34 cellular contexts compared by ENCODE assay signal in genomic region chr3:130878464-130878863, GRCh38.
"Had no signal": no experiment of that assay in that cellular context is flagged by ENCODE, and none has a peak within 500 bp of the region (broad histone marks: within the 10 kb centered on the region; RNA-seq: fewer than 3 reads in every experiment).

No MANE protein-coding gene starts in this region.

- H3K4me1 ChIP-seq: adrenal gland, ascending aorta, body of pancreas, breast epithelium had no signal

- H3K36me3 ChIP-seq: adrenal gland, ascending aorta, brain microvascular endothelial cell, breast epithelium, cardiac muscle cell had no signal

- DNase-seq: activated effector memory CD4-positive, alpha-beta T cell treated with anti-CD3 and anti-CD28 coated beads, Interleukin-2, amount 50 U/mL, for 16 hours; activated effector memory CD4-positive, alpha-beta T cell treated with Interleukin-2 at 50 U/mL for 16 hours; activated gamma-delta T cell; activated gamma-delta T cell treated with Interleukin-2 at 50 U/mL for 16 hours; activated naive CD4-positive, alpha-beta T cell; activated naive CD4-positive, alpha-beta T cell treated with anti-CD3 and anti-CD28 coated beads for 36 hours; activated naive CD4-positive, alpha-beta T cell treated with anti-CD3 and anti-CD28 coated beads, Interleukin-2, amount 10 ng/mL, durations not matched to agents 7 days and 5 days; activated naive CD4-positive, alpha-beta T cell treated with anti-CD3 and anti-CD28 coated beads, Interleukin-2, amount 50 U/mL, for 16 hours; activated naive CD4-positive, alpha-beta T cell treated with Interleukin-2 at 50 U/mL for 16 hours; activated naive CD8-positive, alpha-beta T cell treated with anti-CD3 and anti-CD28 coated beads for 36 hours; activated naive CD8-positive, alpha-beta T cell treated with anti-CD3 and anti-CD28 coated beads, Interleukin-2, amount 10 ng/mL, durations not matched to agents 7 days and 5 days; activated naive CD8-positive, alpha-beta T cell treated with anti-CD3 and anti-CD28 coated beads, Interleukin-2, amount 50 U/mL, for 24 hours; activated T-cell treated with anti-CD3 and anti-CD28 coated beads, Interleukin-2, amount 50 U/mL, for 1 hour; activated T-cell treated with anti-CD3 and anti-CD28 coated beads, Interleukin-2, amount 50 U/mL, for 24 hours; activated T-cell treated with anti-CD3 and anti-CD28 coated beads, Interleukin-2, amount 50 U/mL, for 4 hours; activated T-cell treated with anti-CD3 and anti-CD28 coated beads, Interleukin-2, amount 50 U/mL, for 48 hours; activated T-cell treated with anti-CD3 and anti-CD28 coated beads, Interleukin-2, amount 50 U/mL, for 72 hours; adrenal gland; amniotic stem cell; amygdala; anterior cingulate cortex; aorta; body of pancreas; brain microvascular endothelial cell; caudate nucleus; central memory CD4-positive, alpha-beta T cell; cerebellar nuclear complex had no signal

- H3K27ac ChIP-seq: adrenal gland, ascending aorta, body of pancreas, brain microvascular endothelial cell, breast epithelium, cardiac muscle cell had no signal

- H3K4me3 ChIP-seq: adrenal gland, ascending aorta, body of pancreas, breast epithelium, cardiac muscle cell had no signal

- H3K27me3 ChIP-seq: adrenal gland, ascending aorta, body of pancreas, brain microvascular endothelial cell, breast epithelium, cardiac muscle cell had no signal

- FAIRE-seq: astrocyte, bronchial epithelial cell had no signal

- ATAC-seq: activated naive CD4-positive, alpha-beta T cell treated with anti-CD3 and anti-CD28 coated beads, Interleukin-2, amount 50 U/mL, for 72 hours; activated naive CD8-positive, alpha-beta T cell treated with anti-CD3 and anti-CD28 coated beads, Interleukin-2, amount 50 U/mL, for 24 hours; activated T-cell treated with anti-CD3 and anti-CD28 coated beads, Interleukin-2, amount 50 U/mL, for 4 hours; activated T-cell treated with anti-CD3 and anti-CD28 coated beads, Interleukin-2, amount 50 U/mL, for 72 hours; activated T-helper 17 cell treated with anti-CD3 and anti-CD28 coated beads, Interleukin-2, amount 50 U/mL, for 72 hours; body of pancreas had no signal

- H3K9me3 ChIP-seq: body of pancreas had no signal
